In the genomic region with DNA sequence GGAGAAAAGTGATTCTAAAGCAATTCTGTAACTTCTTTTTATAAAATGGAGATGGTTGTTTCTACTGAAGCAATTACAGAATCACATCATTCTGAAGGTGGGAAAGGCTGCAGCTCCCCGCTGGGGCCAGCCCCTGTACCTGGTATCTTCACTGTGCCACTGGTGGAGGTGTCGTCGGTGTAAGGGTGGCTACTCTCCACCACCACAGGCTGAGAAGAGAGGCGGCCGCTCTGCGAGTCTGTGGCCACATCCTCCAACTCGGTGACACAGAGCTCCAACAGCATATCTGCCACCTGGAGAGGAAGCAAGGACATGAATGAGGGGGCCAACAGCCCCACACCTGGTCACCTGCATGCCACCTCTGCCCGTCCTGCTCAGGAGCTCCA, we compare ENCODE assay signal across 3 cellular contexts. TPM values are rescaled to one million over a fixed set of nuclear protein-coding genes. Genes with fewer than 3 reads are reported as not detected.
"Had no signal": no experiment of that assay in that cellular context is flagged by ENCODE, and none has a peak within 500 bp of the region (broad histone marks: within the 10 kb centered on the region; RNA-seq: fewer than 3 reads in every experiment).

No MANE protein-coding gene starts in this region.

RNA-seq across cellular contexts. Expression of a gene that starts 53.4 kb away (rescaled TPM):
- total RNA-seq: HT-29, PC-9, RPMI7951 had no signal
